13 cellular contexts compared by ENCODE assay signal in the genomic region with DNA sequence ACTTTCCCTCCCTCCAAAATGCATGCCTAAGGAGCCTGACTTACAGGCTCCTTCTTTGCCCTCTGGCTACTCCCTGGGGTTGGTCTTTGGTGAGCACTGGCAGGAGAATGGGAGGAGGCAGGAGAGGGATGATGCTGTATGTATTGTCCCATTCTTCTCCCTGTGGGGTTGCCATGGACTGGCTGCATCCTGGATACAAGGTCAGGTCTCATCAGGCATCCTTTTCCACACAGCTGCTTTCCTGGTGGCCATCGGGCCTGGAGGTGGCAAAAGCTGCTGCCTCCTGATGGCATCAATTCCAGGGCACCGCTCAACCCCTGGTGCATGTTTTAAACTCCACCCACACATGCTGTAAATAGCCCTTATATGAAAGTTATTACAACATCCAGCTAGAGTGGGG.
DNase-seq lines count a peak whose midpoint lies in the region; ATAC-seq lines count a peak whose summit lies in the region.
"Had no signal": no experiment of that assay in that cellular context is flagged by ENCODE, and none has a peak within 500 bp of the region (broad histone marks: within the 10 kb centered on the region; RNA-seq: fewer than 3 reads in every experiment).

No MANE protein-coding gene starts in this region.

- no peak for ATAC-seq in naive B cell (ENCODE audit: low read depth in 2 of 2)
- ATAC-seq: PC-3, SK-N-SH treated with all-trans-retinoic acid at 6 μM for 48 hours had no signal

- no peak overlapping the region for H2AFZ ChIP-seq in GM23248

- H3K79me2 ChIP-seq in GM23248 (ENCODE audit: insufficient read depth): no peaks in the 10 kb centered on the region

- CTCF ChIA-PET in CD4-positive, alpha-beta memory T cell (lab: Charles Lee; ENCODE audit: partially characterized antibody): interaction anchor here (0.6 to 2.2 kb wide), 3 partner anchors 14 to 289 kb away, joined by 3 to 7 read pairs (median 5); no protein-coding TSS in a partner anchor

- no peaks in the 10 kb centered on the region for H3K27me3 Mint-ChIP-seq in CD4-positive, alpha-beta memory T cell
- no peaks in the 10 kb centered on the region for H3K27me3 Mint-ChIP-seq in activated naive CD8-positive, alpha-beta T cell
- H3K27me3 Mint-ChIP-seq in naive B cell: no peaks in the 10 kb centered on the region

- H3K9ac ChIP-seq in BLaER1 (no peak overlapping the region), GM23248 (no peak overlapping the region)

- in situ Hi-C loops in GM23248 (cut with MboI): no loop called here

- peak overlapping the region in 6 of 8 donors; percentile 49 to 79 (median 64) for H3K4me3 Mint-ChIP-seq in CD4-positive, alpha-beta memory T cell
- peak overlapping the region; percentile 17 for H3K4me3 Mint-ChIP-seq in activated naive CD8-positive, alpha-beta T cell
- peak overlapping the region in 2 of 8 donors; percentile 44 to 77 for H3K4me3 Mint-ChIP-seq in naive B cell

- H3K27ac ChIP-seq in BLaER1 (0 out of 2 replicates have a peak overlapping the region, but pooled peaks have one; percentile 55), GM23248 (no peak overlapping the region)
- peak overlapping the region; percentile 63 for H3K27ac ChIP-seq in CD4-positive, alpha-beta memory T cell (ENCODE audit: low read depth, low read length)
- H3K27ac ChIP-seq: VCaP had no signal

- no peaks in the 10 kb centered on the region for H3K9me3 Mint-ChIP-seq in CD4-positive, alpha-beta memory T cell
- no peaks in the 10 kb centered on the region for H3K9me3 Mint-ChIP-seq in activated naive CD8-positive, alpha-beta T cell (ENCODE audit: low read depth)
- no peaks in the 10 kb centered on the region for H3K9me3 Mint-ChIP-seq in naive B cell

- no peaks in the 10 kb centered on the region for H3K36me3 ChIP-seq in BLaER1
- no peaks in the 10 kb centered on the region for H3K36me3 ChIP-seq in CD4-positive, alpha-beta memory T cell (ENCODE audit: insufficient read depth, low read length)
- no peaks in the 10 kb centered on the region for H3K36me3 ChIP-seq in GM23248 (ENCODE audit: low read depth)
- H3K36me3 ChIP-seq: BE2C had no signal

- H3K9me3 ChIP-seq in BLaER1 (no peaks in the 10 kb centered on the region), GM23248 (ENCODE audit: low read depth) (no peaks in the 10 kb centered on the region)
- H3K9me3 ChIP-seq in CD4-positive, alpha-beta memory T cell (ENCODE audit: control insufficient read depth in 1 of 2, low read length in 2 of 2): no peaks in the 10 kb centered on the region
- H3K9me3 ChIP-seq: BE2C had no signal

- H3K4me2 ChIP-seq in BLaER1 (peak overlapping the region; percentile 77), GM23248 (ENCODE audit: unreplicated experiment) (no peak overlapping the region)
- H3K4me2 ChIP-seq: smooth muscle cell had no signal

- no peaks in the 10 kb centered on the region for H3F3A ChIP-seq in GM23248 (ENCODE audit: insufficient read depth)

- POLR2A ChIA-PET in CD4-positive, alpha-beta memory T cell (lab: Charles Lee; ENCODE audit: partially characterized antibody): interaction anchor here (1.4 to 21.6 kb wide), 6 partner anchors 12 to 182 kb away, joined by 3 to 541 read pairs (median 232); no protein-coding TSS in a partner anchor

- WGBS in GM23248 (ENCODE audit: low coverage in 1 of 2, low lambda C conversion rate in 2 of 2, missing lambda C conversion rate in 2 of 2), 2 experiments: 79 to 81% methylated on average over 2 of the region's 2 CpGs

- no peak for DNase-seq in CD4-positive, alpha-beta memory T cell
- DNase-seq in naive B cell (no peak), iPS-NIHi11 (ENCODE audit: low spot score) (no peak), NCI-H1436 (lab: John Stamatoyannopoulos, UW) (no peak), GM23248 (no peak)
- DNase-seq: BE2C, NCI-H1092 treated with DMSO at 0.1 percent for 48 hours, PC-3 had no signal

- H3K4me1 Mint-ChIP-seq in CD4-positive, alpha-beta memory T cell: peaks cover 54 to 81% (median 66%) of the 10 kb centered on the region in 4 donors
- H3K4me1 Mint-ChIP-seq in activated naive CD8-positive, alpha-beta T cell (ENCODE audit: low read depth): peaks cover 78% of the 10 kb centered on the region
- H3K4me1 Mint-ChIP-seq in naive B cell: peaks cover 34 to 48% (median 42%) of the 10 kb centered on the region in 3 donors

- intact Hi-C loops in CD4-positive, alpha-beta memory T cell (cut with micrococcal nuclease): no loop called here

- no peak overlapping the region for H3K4me3 ChIP-seq in BLaER1
- no peak overlapping the region for H3K4me3 ChIP-seq in CD4-positive, alpha-beta memory T cell (ENCODE audit: low read length in 2 of 2)
- no peak overlapping the region for H3K4me3 ChIP-seq in GM23248
- H3K4me3 ChIP-seq: smooth muscle cell had no signal

- no peaks in the 10 kb centered on the region for H3K36me3 Mint-ChIP-seq in CD4-positive, alpha-beta memory T cell
- H3K36me3 Mint-ChIP-seq in activated naive CD8-positive, alpha-beta T cell: peaks cover 4% of the 10 kb centered on the region
- H3K36me3 Mint-ChIP-seq in naive B cell: no peaks in the 10 kb centered on the region

- H3K4me1 ChIP-seq in BLaER1 (peaks cover 35% of the 10 kb centered on the region), GM23248 (ENCODE audit: insufficient read depth) (no peaks in the 10 kb centered on the region)
- H3K4me1 ChIP-seq in CD4-positive, alpha-beta memory T cell (ENCODE audit: insufficient read depth, low read length): peaks cover 65% of the 10 kb centered on the region

- peak overlapping the region; percentile 87 to 99 (median 97) for H3K27ac Mint-ChIP-seq in CD4-positive, alpha-beta memory T cell
- H3K27ac Mint-ChIP-seq in activated naive CD8-positive, alpha-beta T cell: peak overlapping the region; percentile 99
- H3K27ac Mint-ChIP-seq in naive B cell: peak overlapping the region in 4 of 6 donors; percentile 8 to 88 (median 72)

- H3K27me3 ChIP-seq in BLaER1 (no peaks in the 10 kb centered on the region), GM23248 (replicated peaks; ENCODE audit: insufficient read depth) (no peaks in the 10 kb centered on the region)
- H3K27me3 ChIP-seq in CD4-positive, alpha-beta memory T cell (ENCODE audit: insufficient read depth, low read length): no peaks in the 10 kb centered on the region
- H3K27me3 ChIP-seq: BE2C had no signal

- H4K20me1 ChIP-seq in BLaER1 (no peaks in the 10 kb centered on the region), GM23248 (ENCODE audit: insufficient read depth) (no peaks in the 10 kb centered on the region)

- H3K9me2 ChIP-seq in GM23248 (ENCODE audit: insufficient read depth): no peaks in the 10 kb centered on the region
